In genomic region chr3:38992117-38992779, GRCh38 we compare ENCODE assay signal across 15 cellular contexts. TPM values are rescaled to one million over a fixed set of nuclear protein-coding genes. Genes with fewer than 3 reads are reported as not detected.
DNase-seq lines count a peak whose midpoint lies in the region; ATAC-seq and TF ChIP-seq lines count a peak whose summit lies in the region.
"Had no signal": no experiment of that assay in that cellular context is flagged by ENCODE, and none has a peak within 500 bp of the region (broad histone marks: within the 10 kb centered on the region; RNA-seq: fewer than 3 reads in every experiment).

No MANE protein-coding gene starts in this region.

- POLR2A ChIA-PET in RWPE1 (lab: Yijun Ruan, JAX; ENCODE audit: low non-redundant PET), result no interaction called here
- POLR2A ChIA-PET in activated CD4-positive, alpha-beta memory T cell treated with anti-CD3 and anti-CD28 coated beads for 36 hours (lab: Charles Lee), result no interaction called here

- peaks cover 10% of the 10 kb centered on the region for H3K27me3 Mint-ChIP-seq in activated T-cell treated with anti-CD3 and anti-CD28 coated beads, Interleukin-2, amount 50 U/mL, for 24 hours
- H3K27me3 Mint-ChIP-seq in activated CD4-positive, alpha-beta memory T cell treated with anti-CD3 and anti-CD28 coated beads for 36 hours, result peaks cover 19% of the 10 kb centered on the region

- no peak overlapping the region for H3K27ac ChIP-seq in RWPE1
- H3K27ac ChIP-seq: ovary had no signal

- H3K27ac Mint-ChIP-seq in activated T-cell treated with anti-CD3 and anti-CD28 coated beads, Interleukin-2, amount 50 U/mL, for 24 hours, result no peak overlapping the region
- no peak overlapping the region for H3K27ac Mint-ChIP-seq in activated CD4-positive, alpha-beta memory T cell treated with anti-CD3 and anti-CD28 coated beads for 36 hours

- CTCF ChIA-PET in RWPE1 (lab: Yijun Ruan, JAX), result no interaction called here
- CTCF ChIA-PET in activated CD4-positive, alpha-beta memory T cell treated with anti-CD3 and anti-CD28 coated beads for 36 hours (lab: Charles Lee), result interaction anchor here (1.6 kb wide), 1 partner anchor 7 kb away, joined by 8 read pairs; no protein-coding TSS in a partner anchor

- no peaks in the 10 kb centered on the region for H3K36me3 Mint-ChIP-seq in activated T-cell treated with anti-CD3 and anti-CD28 coated beads, Interleukin-2, amount 50 U/mL, for 24 hours (ENCODE audit: low read depth)
- H3K36me3 Mint-ChIP-seq in activated CD4-positive, alpha-beta memory T cell treated with anti-CD3 and anti-CD28 coated beads for 36 hours, result no peaks in the 10 kb centered on the region

- no peak overlapping the region for H3K4me3 Mint-ChIP-seq in activated T-cell treated with anti-CD3 and anti-CD28 coated beads, Interleukin-2, amount 50 U/mL, for 24 hours
- H3K4me3 Mint-ChIP-seq in activated CD4-positive, alpha-beta memory T cell treated with anti-CD3 and anti-CD28 coated beads for 36 hours, result no peak overlapping the region
- H3K4me3 Mint-ChIP-seq: central memory CD8-positive, alpha-beta T cell had no signal

- peak; percentile 31 for ATAC-seq in esophagus mucosa

- DNase-seq in GM03348 (ENCODE audit: low spot score) (peak; percentile 84), RWPE1 (ENCODE audit: low spot score) (peak; percentile 77), renal cortical epithelial cell (ENCODE audit: low read depth) (peak; percentile 36), NCI-H446 (lab: John Stamatoyannopoulos, UW) (no peak)
- DNase-seq in activated T-cell treated with anti-CD3 and anti-CD28 coated beads, Interleukin-2, amount 50 U/mL, for 24 hours, result no peak
- no peak for DNase-seq in activated CD4-positive, alpha-beta memory T cell treated with anti-CD3 and anti-CD28 coated beads for 36 hours
- DNase-seq: activated CD4-positive, CD25-positive, alpha-beta regulatory T cell treated with anti-CD3 and anti-CD28 coated beads, Interleukin-2, amount 50 U/mL, for 72 hours; DMS 273 treated with DMSO at 0.1 percent for 48 hours; head of caudate nucleus; NCI-H524; ovary; Right ventricle myocardium superior; stimulated activated naive CD4-positive, alpha-beta T cell had no signal

- H3K4me1 Mint-ChIP-seq in activated T-cell treated with anti-CD3 and anti-CD28 coated beads, Interleukin-2, amount 50 U/mL, for 24 hours (ENCODE audit: low read depth), result no peaks in the 10 kb centered on the region
- no peaks in the 10 kb centered on the region for H3K4me1 Mint-ChIP-seq in activated CD4-positive, alpha-beta memory T cell treated with anti-CD3 and anti-CD28 coated beads for 36 hours (ENCODE audit: low read depth)
- H3K4me1 Mint-ChIP-seq: central memory CD8-positive, alpha-beta T cell had no signal

- intact Hi-C loops in activated CD4-positive, alpha-beta memory T cell treated with anti-CD3 and anti-CD28 coated beads for 36 hours (cut with micrococcal nuclease), result no loop called here

- no peak for TF ChIP-seq CTCF in RWPE1 (conservative IDR thresholded peaks at IDR 0.05; ENCODE audit: low read depth)

- H3K9me3 Mint-ChIP-seq in activated T-cell treated with anti-CD3 and anti-CD28 coated beads, Interleukin-2, amount 50 U/mL, for 24 hours, result no peaks in the 10 kb centered on the region
- no peaks in the 10 kb centered on the region for H3K9me3 Mint-ChIP-seq in activated CD4-positive, alpha-beta memory T cell treated with anti-CD3 and anti-CD28 coated beads for 36 hours
- H3K9me3 Mint-ChIP-seq: central memory CD8-positive, alpha-beta T cell had no signal

RNA-seq across cellular contexts. Expression of gene SCN11A, which starts 59.5 kb away (rescaled TPM):
- 0.04 TPM for total RNA-seq in esophagus mucosa
- under 0.01 and 0.15 TPM in 2 replicates for total RNA-seq in renal cortical epithelial cell
- total RNA-seq in activated CD4-positive, alpha-beta memory T cell treated with anti-CD3 and anti-CD28 coated beads for 36 hours, result under 1 TPM; 0.02 to 0.05 TPM

RNA-seq across cellular contexts. Expression of gene WDR48, which starts 59.6 kb away (rescaled TPM):
- total RNA-seq in esophagus mucosa (17.5 TPM), renal cortical epithelial cell (35.4 and 71.4 TPM in 2 replicates)
- 10 to 100 TPM; 38.5 to 43.8 TPM for total RNA-seq in activated CD4-positive, alpha-beta memory T cell treated with anti-CD3 and anti-CD28 coated beads for 36 hours

Comparison
In these comparisons a context has a peak if more than half of its experiments do, and no peak if none do; other contexts are left out.
1. DNase-seq: peak in GM03348 (single experiment), RWPE1 (single experiment) and renal cortical epithelial cell (single experiment); none in NCI-H446 (0 of 2), activated T-cell treated with anti-CD3 and anti-CD28 coated beads, Interleukin-2, amount 50 U/mL, for 24 hours (single experiment) and activated CD4-positive, alpha-beta memory T cell treated with anti-CD3 and anti-CD28 coated beads for 36 hours (single experiment).